8 cellular contexts compared by ENCODE assay signal in genomic region chr7:5494683-5495561, GRCh38. TPM values are rescaled to one million over a fixed set of nuclear protein-coding genes. Genes with fewer than 3 reads are reported as not detected.
DNase-seq lines count a peak whose midpoint lies in the region; ATAC-seq and TF ChIP-seq lines count a peak whose summit lies in the region.

No MANE protein-coding gene starts in this region.

- no peaks in the 10 kb centered on the region for H3K9me2 ChIP-seq in MM.1S (replicated peaks; ENCODE audit: insufficient read depth, low read length)

- H3K4me1 ChIP-seq in MM.1S (ENCODE audit: low read length) (0 out of 2 replicates have a peak, but pooled peaks cover 4% of the 10 kb centered on the region), parathyroid adenoma (peaks cover 5% of the 10 kb centered on the region), transverse colon (peaks cover 7 to 27% (median 13%) of the 10 kb centered on the region in 4 donors)

- intact Hi-C loops in Calu3 (cut with micrococcal nuclease; ENCODE audit: unreplicated experiment): loop anchor here (1.0 to 10.0 kb wide), 3 partner anchors 170 to 210 kb away; no protein-coding TSS in a partner anchor
- intact Hi-C loops in transverse colon (cut with DNase I; ENCODE audit: low total_unique reads): loop anchor here (5.0 kb wide), 1 partner anchor 172 kb away; no protein-coding TSS in a partner anchor

- no peak overlapping the region for H3K27ac Mint-ChIP-seq in Calu3 (ENCODE audit: unreplicated experiment)
- H3K27ac Mint-ChIP-seq in activated naive CD4-positive, alpha-beta T cell treated with anti-CD3 and anti-CD28 coated beads, Interleukin-2, amount 10 ng/mL, durations not matched to agents 7 days and 5 days: peak overlapping the region; percentile 33

- no peaks in the 10 kb centered on the region for H4K20me1 ChIP-seq in MM.1S (ENCODE audit: insufficient read depth, low read length)

- ATAC-seq in GM21717 (IDR thresholded peaks at IDR 0.05; ENCODE audit: unreplicated experiment): peak; percentile 64

- in situ Hi-C loops in transverse colon (cut with MboI; ENCODE audit: low pct_ligation_motif_present in 1 of 4, low pct_unique_long_range_greater_than_20kb in 1 of 4, low sequenced_read_pairs in 3 of 4): loop anchor here (5.0 to 10.0 kb wide), 4 partner anchors 167 to 210 kb away; no protein-coding TSS in a partner anchor

- 17 to 35% methylated on average over 7 to 38 of the region's 41 CpGs for WGBS in transverse colon (ENCODE audit: low coverage in 1 of 2), 2 donors

- DNase-seq in Calu3 (peak; percentile 91), MM.1S (peak; percentile 68), SKM-1 (lab: John Stamatoyannopoulos, UW; ENCODE audit: unreplicated experiment) (peak; percentile 44), glomerular visceral epithelial cell (ENCODE audit: extremely low spot score) (peak; percentile 85), transverse colon (peak; percentile 76)
- DNase-seq in activated naive CD4-positive, alpha-beta T cell treated with anti-CD3 and anti-CD28 coated beads, Interleukin-2, amount 10 ng/mL, durations not matched to agents 7 days and 5 days: peak; percentile 87

- no peaks in the 10 kb centered on the region for H3F3A ChIP-seq in MM.1S (ENCODE audit: insufficient read depth, low read length)

- H3K27ac ChIP-seq in MM.1S (ENCODE audit: low read length) (no peak overlapping the region), parathyroid adenoma (no peak overlapping the region), transverse colon (peak overlapping the region in 3 of 4 donors; percentile 64 to 72 (median 65))

- H3K9ac ChIP-seq in MM.1S (ENCODE audit: low read length): no peak overlapping the region
- H3K9ac ChIP-seq in parathyroid adenoma: no peak overlapping the region

- peak; percentile 99 for TF ChIP-seq CTCF in Calu3 (IDR thresholded peaks at IDR 0.05; ENCODE audit: unreplicated experiment)
- TF ChIP-seq CTCF in MM.1S (IDR thresholded peaks at IDR 0.05; ENCODE audit: low read length): peak; percentile 92
- TF ChIP-seq CTCF in parathyroid adenoma (IDR thresholded peaks at IDR 0.05): peak; percentile 95
- TF ChIP-seq CTCF in transverse colon (IDR thresholded peaks at IDR 0.05): peak; percentile 88 to 96 (median 92)

- peak overlapping the region; percentile 9 for H3K4me3 Mint-ChIP-seq in Calu3 (ENCODE audit: low read depth, unreplicated experiment)
- no peak overlapping the region for H3K4me3 Mint-ChIP-seq in activated naive CD4-positive, alpha-beta T cell treated with anti-CD3 and anti-CD28 coated beads, Interleukin-2, amount 10 ng/mL, durations not matched to agents 7 days and 5 days

- TF ChIP-seq EP300 in transverse colon (IDR thresholded peaks at IDR 0.05; ENCODE audit: low read depth): no peak

- peak overlapping the region; percentile 3; the same call in 1 of the 2 replicates for H3K4me2 ChIP-seq in MM.1S (ENCODE audit: low read depth, low read length)
- peak overlapping the region; percentile 72 for H3K4me2 ChIP-seq in parathyroid adenoma (ENCODE audit: low read length)

- H3K27me3 ChIP-seq in MM.1S (replicated peaks; ENCODE audit: insufficient read depth, low read length) (no peaks in the 10 kb centered on the region), parathyroid adenoma (ENCODE audit: control insufficient read depth, insufficient read depth, low read length) (no peaks in the 10 kb centered on the region), transverse colon (no peaks in the 10 kb centered on the region)

- no peak overlapping the region for H2AFZ ChIP-seq in MM.1S (ENCODE audit: low read length)
- peak overlapping the region; percentile 36 for H2AFZ ChIP-seq in parathyroid adenoma

- H3K4me1 Mint-ChIP-seq in Calu3 (ENCODE audit: low read depth, unreplicated experiment): no peaks in the 10 kb centered on the region
- H3K4me1 Mint-ChIP-seq in activated naive CD4-positive, alpha-beta T cell treated with anti-CD3 and anti-CD28 coated beads, Interleukin-2, amount 10 ng/mL, durations not matched to agents 7 days and 5 days: peaks cover 40% of the 10 kb centered on the region

- no peaks in the 10 kb centered on the region for H3K36me3 ChIP-seq in MM.1S (replicated peaks; ENCODE audit: insufficient read depth, low read length)
- no peaks in the 10 kb centered on the region for H3K36me3 ChIP-seq in parathyroid adenoma (ENCODE audit: control insufficient read depth, insufficient read depth, low read length)
- peaks cover 0 to 3% (median 0%) of the 10 kb centered on the region in 4 donors for H3K36me3 ChIP-seq in transverse colon

- BruUV-seq in Calu3 (replicated peaks; lab: Mats Ljungman, UMichigan): no TSS peak

- H3K27me3 Mint-ChIP-seq in Calu3 (ENCODE audit: unreplicated experiment): no peaks in the 10 kb centered on the region
- H3K27me3 Mint-ChIP-seq in activated naive CD4-positive, alpha-beta T cell treated with anti-CD3 and anti-CD28 coated beads, Interleukin-2, amount 10 ng/mL, durations not matched to agents 7 days and 5 days: no peaks in the 10 kb centered on the region

- H3K9me3 Mint-ChIP-seq in Calu3 (ENCODE audit: low read depth, unreplicated experiment): no peaks in the 10 kb centered on the region
- H3K9me3 Mint-ChIP-seq in activated naive CD4-positive, alpha-beta T cell treated with anti-CD3 and anti-CD28 coated beads, Interleukin-2, amount 10 ng/mL, durations not matched to agents 7 days and 5 days: no peaks in the 10 kb centered on the region

- peaks cover 55% of the 10 kb centered on the region for H3K36me3 Mint-ChIP-seq in Calu3 (ENCODE audit: insufficient read depth, unreplicated experiment)
- peaks cover 21% of the 10 kb centered on the region for H3K36me3 Mint-ChIP-seq in activated naive CD4-positive, alpha-beta T cell treated with anti-CD3 and anti-CD28 coated beads, Interleukin-2, amount 10 ng/mL, durations not matched to agents 7 days and 5 days

- H3K79me2 ChIP-seq in MM.1S (ENCODE audit: low read length): no peaks in the 10 kb centered on the region
- no peaks in the 10 kb centered on the region for H3K79me2 ChIP-seq in parathyroid adenoma

- CTCF ChIA-PET in Calu3 (lab: Charles Lee): interaction anchor here (0.6 to 2.3 kb wide), 14 partner anchors 9 to 548 kb away, joined by 3 to 48 read pairs (median 4); no protein-coding TSS in a partner anchor
- CTCF ChIA-PET in activated naive CD4-positive, alpha-beta T cell treated with anti-CD3 and anti-CD28 coated beads, Interleukin-2, amount 10 ng/mL, durations not matched to agents 7 days and 5 days (lab: Charles Lee): interaction anchor here (0.7 to 5.5 kb wide), 28 partner anchors 9 to 217 kb away, joined by 3 to 89 read pairs (median 3); no protein-coding TSS in a partner anchor

- H3K4me3 ChIP-seq in MM.1S (ENCODE audit: low read length) (no peak overlapping the region), parathyroid adenoma (ENCODE audit: low read depth, low read length) (peak overlapping the region; percentile 22), transverse colon (peak overlapping the region in 2 of 4 donors; percentile 13 to 22)

- no peak for TF ChIP-seq POLR2A in transverse colon (IDR thresholded peaks at IDR 0.05)

- no peaks in the 10 kb centered on the region for H3K9me3 ChIP-seq in MM.1S (replicated peaks; ENCODE audit: insufficient read depth, low read length)
- no peaks in the 10 kb centered on the region for H3K9me3 ChIP-seq in parathyroid adenoma (ENCODE audit: control insufficient read depth, low read length)
- no peaks in the 10 kb centered on the region for H3K9me3 ChIP-seq in transverse colon

RNA-seq across cellular contexts. Expression of gene FBXL18, which starts 18.7 kb away (rescaled TPM):
- 40.0 and 45.8 TPM in 2 replicates for total RNA-seq in Calu3 (2022)
- 10 to 100 TPM in 2 of 4 donors, 1 to 10 TPM in 2; 8.5 to 22.8 (median 9.4) TPM for total RNA-seq in transverse colon

RNA-seq across cellular contexts. Expression of gene ACTB, which starts 35.5 kb away (rescaled TPM):
- total RNA-seq in Calu3 (2022): 5,869 and 6,282 TPM in 2 replicates
- total RNA-seq in transverse colon: 1,000 to 10,000 TPM; 4,023 to 7,543 (median 4,610) TPM

Comparison
In these comparisons a context has a peak if more than half of its experiments do, and no peak if none do; other contexts are left out.
1. H3K27ac ChIP-seq: peak in transverse colon (3 of 4); none in MM.1S (single experiment) and parathyroid adenoma (single experiment).
2. Peak in every context shown above with its lines, with median percentiles within 50 percentile points of each other: DNase-seq and CTCF ChIP-seq.